In the genomic region with DNA sequence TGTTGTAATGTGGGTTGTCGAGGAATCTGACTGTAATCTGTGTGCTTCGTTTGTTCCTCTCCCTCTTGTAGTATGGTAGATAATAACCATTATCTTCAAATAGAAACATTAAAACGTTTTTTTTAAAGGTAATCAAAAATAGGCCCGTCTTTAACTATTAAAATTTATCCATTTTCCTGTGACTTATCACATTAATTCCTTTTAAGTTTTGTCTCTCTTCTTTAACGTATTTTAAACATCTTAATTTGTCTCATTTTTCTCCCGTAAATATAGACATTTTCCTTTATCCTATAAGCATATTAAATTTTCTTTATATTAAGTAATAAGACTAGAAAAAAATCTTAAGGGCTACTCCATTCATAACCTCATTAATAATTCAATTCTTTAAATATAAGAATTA, we compare ENCODE assay signal across 1 cellular context.
TF ChIP-seq lines count a peak whose summit lies in the region.

No MANE protein-coding gene starts in this region.

TF ChIP-seq in K562, 482 proteins besides CTCF, POLR2A, EP300 and RAD21 (continued from another document):
- 0 out of 2 replicates have a peak, but pooled peaks have one; percentile 63 for TF ChIP-seq MTF1 (CRISPR knock-in tag; IDR thresholded peaks at IDR 0.05; ENCODE audit: borderline replicate concordance)
- peak; percentile 41; the same call in 1 of the 2 replicates for TF ChIP-seq ZNF408 (CRISPR knock-in tag; IDR thresholded peaks at IDR 0.05; ENCODE audit: low read depth)
- TF ChIP-seq, protein P1, sequence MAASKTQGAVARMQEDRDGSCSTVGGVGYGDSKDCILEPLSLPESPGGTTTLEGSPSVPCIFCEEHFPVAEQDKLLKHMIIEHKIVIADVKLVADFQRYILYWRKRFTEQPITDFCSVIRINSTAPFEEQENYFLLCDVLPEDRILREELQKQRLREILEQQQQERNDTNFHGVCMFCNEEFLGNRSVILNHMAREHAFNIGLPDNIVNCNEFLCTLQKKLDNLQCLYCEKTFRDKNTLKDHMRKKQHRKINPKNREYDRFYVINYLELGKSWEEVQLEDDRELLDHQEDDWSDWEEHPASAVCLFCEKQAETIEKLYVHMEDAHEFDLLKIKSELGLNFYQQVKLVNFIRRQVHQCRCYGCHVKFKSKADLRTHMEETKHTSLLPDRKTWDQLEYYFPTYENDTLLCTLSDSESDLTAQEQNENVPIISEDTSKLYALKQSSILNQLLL (CRISPR knock-in tag; IDR thresholded peaks at IDR 0.05; ENCODE audit: borderline replicate concordance) = peak; percentile 92; the same call in 1 of the 2 replicates
- TF ChIP-seq, protein P2, sequence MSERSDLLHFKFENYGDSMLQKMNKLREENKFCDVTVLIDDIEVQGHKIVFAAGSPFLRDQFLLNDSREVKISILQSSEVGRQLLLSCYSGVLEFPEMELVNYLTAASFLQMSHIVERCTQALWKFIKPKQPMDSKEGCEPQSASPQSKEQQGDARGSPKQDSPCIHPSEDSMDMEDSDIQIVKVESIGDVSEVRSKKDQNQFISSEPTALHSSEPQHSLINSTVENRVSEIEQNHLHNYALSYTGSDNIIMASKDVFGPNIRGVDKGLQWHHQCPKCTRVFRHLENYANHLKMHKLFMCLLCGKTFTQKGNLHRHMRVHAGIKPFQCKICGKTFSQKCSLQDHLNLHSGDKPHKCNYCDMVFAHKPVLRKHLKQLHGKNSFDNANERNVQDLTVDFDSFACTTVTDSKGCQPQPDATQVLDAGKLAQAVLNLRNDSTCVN (CRISPR knock-in tag; IDR thresholded peaks at IDR 0.05) = no peak
- TF ChIP-seq HOXB6 (CRISPR knock-in tag; IDR thresholded peaks at IDR 0.05; ENCODE audit: borderline replicate concordance) = 0 out of 2 replicates have a peak, but pooled peaks have one; percentile 43
- TF ChIP-seq HEY1 (CRISPR knock-in tag; IDR thresholded peaks at IDR 0.05; ENCODE audit: borderline replicate concordance) = no peak
- TF ChIP-seq GABPA (tag; conservative IDR thresholded peaks at IDR 0.05; ENCODE audit: low read depth) = no peak
- peak; percentile 62 for TF ChIP-seq NFIX (CRISPR knock-in tag; IDR thresholded peaks at IDR 0.05; ENCODE audit: low read depth)
- no peak for TF ChIP-seq TAF15 (IDR thresholded peaks at IDR 0.05; ENCODE audit: low read depth, low read length)
- TF ChIP-seq ESRRB (CRISPR knock-in tag; IDR thresholded peaks at IDR 0.05; ENCODE audit: borderline replicate concordance) = no peak
- TF ChIP-seq, protein P3, sequence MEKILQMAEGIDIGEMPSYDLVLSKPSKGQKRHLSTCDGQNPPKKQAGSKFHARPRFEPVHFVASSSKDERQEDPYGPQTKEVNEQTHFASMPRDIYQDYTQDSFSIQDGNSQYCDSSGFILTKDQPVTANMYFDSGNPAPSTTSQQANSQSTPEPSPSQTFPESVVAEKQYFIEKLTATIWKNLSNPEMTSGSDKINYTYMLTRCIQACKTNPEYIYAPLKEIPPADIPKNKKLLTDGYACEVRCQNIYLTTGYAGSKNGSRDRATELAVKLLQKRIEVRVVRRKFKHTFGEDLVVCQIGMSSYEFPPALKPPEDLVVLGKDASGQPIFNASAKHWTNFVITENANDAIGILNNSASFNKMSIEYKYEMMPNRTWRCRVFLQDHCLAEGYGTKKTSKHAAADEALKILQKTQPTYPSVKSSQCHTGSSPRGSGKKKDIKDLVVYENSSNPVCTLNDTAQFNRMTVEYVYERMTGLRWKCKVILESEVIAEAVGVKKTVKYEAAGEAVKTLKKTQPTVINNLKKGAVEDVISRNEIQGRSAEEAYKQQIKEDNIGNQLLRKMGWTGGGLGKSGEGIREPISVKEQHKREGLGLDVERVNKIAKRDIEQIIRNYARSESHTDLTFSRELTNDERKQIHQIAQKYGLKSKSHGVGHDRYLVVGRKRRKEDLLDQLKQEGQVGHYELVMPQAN (IDR thresholded peaks at IDR 0.05; ENCODE audit: borderline replicate concordance) = no peak
- TF ChIP-seq TGIF2 (CRISPR knock-in tag; IDR thresholded peaks at IDR 0.05) = no peak
- no peak for TF ChIP-seq HDAC6 (IDR thresholded peaks at IDR 0.05; ENCODE audit: low read depth, low read length)
- TF ChIP-seq FUS (optimal IDR thresholded peaks at IDR 0.05; ENCODE audit: low read depth, low read length) = no peak
